11 cellular contexts compared by ENCODE assay signal in genomic region chrX:83916525-83916924, GRCh38. TPM values are rescaled to one million over a fixed set of nuclear protein-coding genes. Genes with fewer than 3 reads are reported as not detected.
DNase-seq lines count a peak whose midpoint lies in the region; ATAC-seq and TF ChIP-seq lines count a peak whose summit lies in the region.
"Had no signal": no experiment of that assay in that cellular context is flagged by ENCODE, and none has a peak within 500 bp of the region (broad histone marks: within the 10 kb centered on the region; RNA-seq: fewer than 3 reads in every experiment).

No MANE protein-coding gene starts in this region.

- no peak overlapping the region for H4K8ac ChIP-seq in H9 (replicated peaks; ENCODE audit: insufficient read length, low read depth, low read length)

- no peak overlapping the region for H3K18ac ChIP-seq in H9 (ENCODE audit: insufficient read length, low read depth, low read length)

- ATAC-seq in HG03469 (IDR thresholded peaks at IDR 0.05; ENCODE audit: unreplicated experiment) (no peak), GM18909 (IDR thresholded peaks at IDR 0.05; ENCODE audit: poor library complexity, unreplicated experiment) (no peak)

- no peak overlapping the region for H2BK15ac ChIP-seq in H9 (ENCODE audit: low read depth, low read length)

- H2BK5ac ChIP-seq in H9 (ENCODE audit: insufficient read length, low read length): no peak overlapping the region

- H3K27ac ChIP-seq in H9 (ENCODE audit: insufficient read length, low read depth, low read length) (no peak overlapping the region), SJCRH30 (no peak overlapping the region)
- H3K27ac ChIP-seq: parathyroid adenoma, thyroid gland had no signal

- H3K36me3 Mint-ChIP-seq in H9 (ENCODE audit: insufficient read depth in 1 of 3, low read depth in 3 of 3) (peaks cover 0 to 5% (median 0%) of the 10 kb centered on the region in 3 experiments; a peak in 2 of 7 replicates), Calu3 (ENCODE audit: insufficient read depth, unreplicated experiment) (no peaks in the 10 kb centered on the region)

- no peak overlapping the region for H3K23ac ChIP-seq in H9 (ENCODE audit: insufficient read length, low read depth, low read length)

- intact Hi-C loops in Calu3 (cut with micrococcal nuclease; ENCODE audit: unreplicated experiment): no loop called here

- H2AFZ ChIP-seq in H9 (ENCODE audit: low read length): no peak overlapping the region
- H2AFZ ChIP-seq: parathyroid adenoma had no signal

- H3K9me3 ChIP-seq in H9 (ENCODE audit: control insufficient read depth, low read depth, low read length) (peaks cover 6% of the 10 kb centered on the region), SJCRH30 (replicated peaks) (no peaks in the 10 kb centered on the region)
- H3K9me3 ChIP-seq: thyroid gland had no signal

- BruUV-seq in Calu3 (replicated peaks; lab: Mats Ljungman, UMichigan): no TSS peak

- H4K91ac ChIP-seq in H9 (ENCODE audit: insufficient read length, low read depth, low read length): no peak overlapping the region

- TF ChIP-seq CTCF in H9 (conservative IDR thresholded peaks at IDR 0.05): peak; percentile 69
- TF ChIP-seq CTCF in Calu3 (IDR thresholded peaks at IDR 0.05; ENCODE audit: unreplicated experiment): no peak

- H3K36me3 ChIP-seq in SJCRH30: no peaks in the 10 kb centered on the region
- H3K36me3 ChIP-seq: thyroid gland had no signal

- H4K20me1 ChIP-seq in H9 (ENCODE audit: control insufficient read depth, insufficient read depth, insufficient read length): no peaks in the 10 kb centered on the region

- H2BK12ac ChIP-seq in H9 (ENCODE audit: insufficient read length, low read depth, low read length): no peak overlapping the region

- H3K4ac ChIP-seq in H9 (ENCODE audit: low read depth, low read length): no peak overlapping the region

- no CpG with 5 or more reads among the region's 2 CpGs for WGBS in H9 (ENCODE audit: extremely low coverage, insufficient read length, low lambda C conversion rate)

- H3K4me3 Mint-ChIP-seq in H9 (no peak overlapping the region), Calu3 (ENCODE audit: low read depth, unreplicated experiment) (no peak overlapping the region)
- H3K4me3 Mint-ChIP-seq: T-helper 1 cell treated with Interleukin-12 subunit alpha and Interleukin-12 subunit beta and Interleukin-4 antibody, amounts not matched to agents 30 μg/mL and 1 μg/mL, for 36 hours had no signal

- H3K4me1 Mint-ChIP-seq in H9 (no peaks in the 10 kb centered on the region), Calu3 (ENCODE audit: low read depth, unreplicated experiment) (no peaks in the 10 kb centered on the region)

- no peak overlapping the region for H3K4me2 ChIP-seq in H9 (ENCODE audit: insufficient read depth, insufficient read length, low read length)

- no peak overlapping the region for H3T11ph ChIP-seq in H9 (ENCODE audit: low read length)

- H3K9me3 Mint-ChIP-seq in H9 (peaks cover 48 to 62% of the 10 kb centered on the region in 2 experiments), Calu3 (ENCODE audit: low read depth, unreplicated experiment) (no peaks in the 10 kb centered on the region)
- H3K9me3 Mint-ChIP-seq: T-helper 1 cell treated with Interleukin-12 subunit alpha and Interleukin-12 subunit beta and Interleukin-4 antibody, amounts not matched to agents 30 μg/mL and 1 μg/mL, for 36 hours had no signal

- no peaks in the 10 kb centered on the region for H3K27me3 ChIP-seq in H9 (ENCODE audit: insufficient read depth, low read length)
- H3K27me3 ChIP-seq in SJCRH30: no peaks in the 10 kb centered on the region
- H3K27me3 ChIP-seq: thyroid gland had no signal

- no peak overlapping the region for H3K14ac ChIP-seq in H9 (ENCODE audit: insufficient read depth, low read length)

- no peak overlapping the region for H2BK20ac ChIP-seq in H9 (ENCODE audit: low read depth, low read length, poor library complexity, severe bottlenecking)

- H3K79me2 ChIP-seq in H9 (ENCODE audit: insufficient read depth, low read length): no peaks in the 10 kb centered on the region
- H3K79me2 ChIP-seq: parathyroid adenoma had no signal

- no peaks in the 10 kb centered on the region for H3K4me1 ChIP-seq in H9 (ENCODE audit: insufficient read depth, low read length)
- no peaks in the 10 kb centered on the region for H3K4me1 ChIP-seq in SJCRH30
- H3K4me1 ChIP-seq: parathyroid adenoma, thyroid gland had no signal

- no peak overlapping the region for H2AK5ac ChIP-seq in H9 (ENCODE audit: insufficient read length, low read length)

- CTCF ChIA-PET in Calu3 (lab: Charles Lee): interaction anchor here (0.7 kb wide), 1 partner anchor 707 kb away, joined by 4 read pairs; no protein-coding TSS in a partner anchor

- no peaks in the 10 kb centered on the region for H3K79me1 ChIP-seq in H9 (ENCODE audit: insufficient read depth, low read depth, low read length, poor library complexity, severe bottlenecking)

- H3K27ac Mint-ChIP-seq in H9: no peak overlapping the region
- H3K27ac Mint-ChIP-seq in Calu3 (ENCODE audit: unreplicated experiment): no peak overlapping the region
- H3K27ac Mint-ChIP-seq: T-helper 1 cell treated with Interleukin-12 subunit alpha and Interleukin-12 subunit beta and Interleukin-4 antibody, amounts not matched to agents 30 μg/mL and 1 μg/mL, for 36 hours had no signal

- peaks cover 4% of the 10 kb centered on the region; the same call in 1 of the 2 replicates for H3K27me3 Mint-ChIP-seq in H9 (ENCODE audit: low read depth)
- no peaks in the 10 kb centered on the region for H3K27me3 Mint-ChIP-seq in Calu3 (ENCODE audit: unreplicated experiment)

- no peak overlapping the region for H3K4me3 ChIP-seq in SJCRH30
- H3K4me3 ChIP-seq: thyroid gland had no signal

- H3K9ac ChIP-seq in H9 (ENCODE audit: extremely low read depth, insufficient read length, low read length): no peak overlapping the region
- H3K9ac ChIP-seq: parathyroid adenoma had no signal

- H3K56ac ChIP-seq in H9 (ENCODE audit: insufficient read length, low read depth, low read length): no peak overlapping the region

- DNase-seq in DMS53 treated with DMSO at 0.1 percent for 48 hours (lab: John Stamatoyannopoulos, UW; ENCODE audit: unreplicated experiment) (peak; percentile 45), H9 (no peak), SJCRH30 (peak; percentile 12 to 46), iPS-NIHi7 (ENCODE audit: extremely low spot score) (peak; percentile 20), Calu3 (no peak)
- no peak for DNase-seq in central memory CD4-positive, alpha-beta T cell

- H4K5ac ChIP-seq in H9 (ENCODE audit: insufficient read length, low read depth, low read length): no peak overlapping the region

- H2BK120ac ChIP-seq in H9 (ENCODE audit: low read depth, low read length, poor library complexity, severe bottlenecking): no peak overlapping the region

- H3K23me2 ChIP-seq in H9 (ENCODE audit: insufficient read length, low read depth, low read length, poor library complexity, severe bottlenecking): no peaks in the 10 kb centered on the region

RNA-seq across cellular contexts. Expression of gene CYLC1, which starts 55.6 kb away (rescaled TPM):
- total RNA-seq in H9 (2021) (not detected in 2 replicates), Calu3 (2022) (not detected in 2 replicates)
- not detected in 2 replicates for total RNA-seq in SJCRH30 (2014; rRNA removed; shearing (Covaris generic))
- total RNA-seq: thyroid gland had no signal

Comparison
In these comparisons a context has a peak if more than half of its experiments do, and no peak if none do; other contexts are left out.
1. DNase-seq: peak in DMS53 treated with DMSO at 0.1 percent for 48 hours (single experiment), SJCRH30 (2 of 2) and iPS-NIHi7 (single experiment); none in H9 (single experiment), Calu3 (single experiment) and central memory CD4-positive, alpha-beta T cell (single experiment).